16 cellular contexts compared by ENCODE assay signal in genomic region chr20:1468117-1468624, GRCh38. TPM values are rescaled to one million over a fixed set of nuclear protein-coding genes. Genes with fewer than 3 reads are reported as not detected.
DNase-seq lines count a peak whose midpoint lies in the region; ATAC-seq and TF ChIP-seq lines count a peak whose summit lies in the region.
"Had no signal": no experiment of that assay in that cellular context is flagged by ENCODE, and none has a peak within 500 bp of the region (broad histone marks: within the 10 kb centered on the region; RNA-seq: fewer than 3 reads in every experiment).

No MANE protein-coding gene starts in this region.

- H3K36me3 ChIP-seq in body of pancreas (replicated peaks in 1 of 2; ENCODE audit: insufficient read depth in 1 of 2, low read depth in 2 of 2), result no peaks in the 10 kb centered on the region

- TF ChIP-seq POLR2A in body of pancreas (IDR thresholded peaks at IDR 0.05), result no peak

- 50 to 52% methylated on average over 7 of the region's 7 CpGs for WGBS in body of pancreas, 2 donors

- DNase-seq in activated CD4-positive, alpha-beta T cell treated with anti-CD3 and anti-CD28 coated beads, Interleukin-2, amount 10 ng/mL, durations not matched to agents 24 days and 14 days, result no peak
- DNase-seq in activated CD4-positive, alpha-beta T cell treated with anti-CD3 and anti-CD28 coated beads for 1 hour, result no peak
- no peak for DNase-seq in body of pancreas
- DNase-seq in substantia nigra (lab: John Stamatoyannopoulos, UW), result no peak
- DNase-seq in sciatic nerve (ENCODE audit: low spot score), result no peak
- DNase-seq: 8988T; activated CD4-positive, alpha-beta T cell treated with anti-CD3 and anti-CD28 coated beads for 4 hours; NCI-H187; stimulated activated naive CD4-positive, alpha-beta T cell treated with Interleukin-2 at 50 U/mL for 16 hours had no signal

- peak overlapping the region; percentile 90 for H3K4me3 Mint-ChIP-seq in activated CD4-positive, alpha-beta T cell treated with anti-CD3 and anti-CD28 coated beads, Interleukin-2, amount 10 ng/mL, durations not matched to agents 24 days and 14 days

- H3K27me3 Mint-ChIP-seq in activated CD4-positive, alpha-beta T cell treated with anti-CD3 and anti-CD28 coated beads, Interleukin-2, amount 10 ng/mL, durations not matched to agents 24 days and 14 days, result peaks cover 21% of the 10 kb centered on the region

- H3K4me3 ChIP-seq in body of pancreas, result no peak overlapping the region
- H3K4me3 ChIP-seq in mononuclear cell (ENCODE audit: low read length), result peak overlapping the region; percentile 32
- H3K4me3 ChIP-seq: HAP-1, mucosa of descending colon had no signal

- H3K27ac ChIP-seq in body of pancreas (peak overlapping the region in 3 of 4 donors; percentile 86 to 95 (median 91)), substantia nigra (ENCODE audit: low read depth, low read length, poor library complexity, severe bottlenecking) (peak overlapping the region; percentile 12)
- H3K27ac ChIP-seq: KMS-11 had no signal

- ATAC-seq in body of pancreas, result no peak
- no peak for ATAC-seq in sciatic nerve
- ATAC-seq in HG03378 (IDR thresholded peaks at IDR 0.05; ENCODE audit: unreplicated experiment), result no peak
- no peak for ATAC-seq in GM18873 (IDR thresholded peaks at IDR 0.05; ENCODE audit: low FRiP score, unreplicated experiment)
- ATAC-seq: gastrocnemius medialis had no signal

- H3K9me3 Mint-ChIP-seq in activated CD4-positive, alpha-beta T cell treated with anti-CD3 and anti-CD28 coated beads, Interleukin-2, amount 10 ng/mL, durations not matched to agents 24 days and 14 days, result no peaks in the 10 kb centered on the region

- TF ChIP-seq CTCF in body of pancreas (IDR thresholded peaks at IDR 0.05), result no peak

- peak overlapping the region; percentile 20 for H3K27ac Mint-ChIP-seq in activated CD4-positive, alpha-beta T cell treated with anti-CD3 and anti-CD28 coated beads, Interleukin-2, amount 10 ng/mL, durations not matched to agents 24 days and 14 days

- H3K9me3 ChIP-seq in body of pancreas (no peaks in the 10 kb centered on the region), mononuclear cell (ENCODE audit: low read depth, low read length) (no peaks in the 10 kb centered on the region)
- H3K9me3 ChIP-seq: gastrocnemius medialis, HAP-1, mucosa of descending colon had no signal

- H3K4me1 ChIP-seq in body of pancreas (peaks cover 61% of the 10 kb centered on the region), mononuclear cell (ENCODE audit: insufficient read depth, low read length) (peaks cover 89% of the 10 kb centered on the region)

- H3K27me3 ChIP-seq in body of pancreas, result no peaks in the 10 kb centered on the region
- H3K27me3 ChIP-seq in mononuclear cell (ENCODE audit: insufficient read depth, low read length), result peaks cover 2% of the 10 kb centered on the region
- H3K27me3 ChIP-seq: gastrocnemius medialis had no signal

- intact Hi-C loops in activated CD4-positive, alpha-beta T cell treated with anti-CD3 and anti-CD28 coated beads, Interleukin-2, amount 10 ng/mL, durations not matched to agents 24 days and 14 days (cut with micrococcal nuclease), result loop anchor here (5.0 to 10.0 kb wide), 3 partner anchors 241 to 926 kb away; partner anchors contain the start of genes CSNK2A1 and RAD21L1
- intact Hi-C loops in body of pancreas (cut with DNase I) (loop anchor here (10.0 kb wide), 2 partner anchors 73 to 353 kb away; partner anchors contain the start of genes FKBP1A and PSMF1), sciatic nerve (cut with DNase I) (loop anchor here (5.0 kb wide), 1 partner anchor 926 kb away; the partner anchor contains the start of gene CSNK2A1)

- peaks cover 41% of the 10 kb centered on the region for H3K4me1 Mint-ChIP-seq in activated CD4-positive, alpha-beta T cell treated with anti-CD3 and anti-CD28 coated beads, Interleukin-2, amount 10 ng/mL, durations not matched to agents 24 days and 14 days

- peaks cover 16% of the 10 kb centered on the region for H3K36me3 Mint-ChIP-seq in activated CD4-positive, alpha-beta T cell treated with anti-CD3 and anti-CD28 coated beads, Interleukin-2, amount 10 ng/mL, durations not matched to agents 24 days and 14 days (ENCODE audit: low read depth)

RNA-seq across cellular contexts. Expression of gene NSFL1C, which starts 1.5 kb away (rescaled TPM):
- 101 and 109 TPM in 2 replicates for total RNA-seq in activated CD4-positive, alpha-beta T cell treated with anti-CD3 and anti-CD28 coated beads, Interleukin-2, amount 10 ng/mL, durations not matched to agents 24 days and 14 days
- total RNA-seq in body of pancreas (10 to 100 TPM; 23.1 to 33.7 TPM), mononuclear cell (28.1 TPM), sciatic nerve (77.9 TPM)

RNA-seq across cellular contexts. Expression of gene SIRPB2, which starts 23.0 kb away (rescaled TPM):
- total RNA-seq in activated CD4-positive, alpha-beta T cell treated with anti-CD3 and anti-CD28 coated beads, Interleukin-2, amount 10 ng/mL, durations not matched to agents 24 days and 14 days, result not detected in 2 replicates
- total RNA-seq in body of pancreas (1 to 10 TPM in 1 of 2 donors, under 1 TPM in 1; 0.33 to 2.3 TPM), mononuclear cell (8.8 TPM), sciatic nerve (8.2 TPM)
